In the genomic region with DNA sequence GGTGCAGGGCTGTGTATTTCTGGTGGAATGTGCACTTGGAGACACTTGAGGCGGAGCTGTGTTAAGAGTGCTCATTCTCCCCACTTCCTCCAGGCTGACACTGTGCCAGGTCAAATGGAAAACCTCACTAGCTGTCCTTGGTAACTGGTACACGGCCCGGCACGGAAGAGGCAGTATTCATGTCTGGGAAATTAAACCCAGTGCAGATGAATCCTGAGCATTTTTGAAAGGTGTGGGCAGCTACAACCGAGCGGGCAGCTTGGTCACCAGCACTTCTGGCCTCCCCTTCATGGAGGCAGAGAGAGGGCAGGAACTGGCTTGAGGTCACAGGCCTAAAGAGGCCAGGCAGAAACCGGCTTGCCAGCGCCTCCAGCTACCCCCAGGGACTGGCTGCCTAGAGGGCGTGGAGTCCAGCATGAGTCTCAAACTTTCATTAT, we compare ENCODE assay signal across 11 cellular contexts. TPM values are rescaled to one million over a fixed set of nuclear protein-coding genes. Genes with fewer than 3 reads are reported as not detected.
A peak's percentile ranks its signal among the peaks of the same experiment; 100 is the strongest.
DNase-seq lines count a peak whose midpoint lies in the region; ATAC-seq and TF ChIP-seq lines count a peak whose summit lies in the region.
"Had no signal": no experiment of that assay in that cellular context is flagged by ENCODE, and none has a peak within 500 bp of the region (broad histone marks: within the 10 kb centered on the region; RNA-seq: fewer than 3 reads in every experiment).

No MANE protein-coding gene starts in this region.

- peak overlapping the region; percentile 60 for H3K27ac ChIP-seq in RWPE2 (ENCODE audit: poor library complexity, severe bottlenecking)
- H3K27ac ChIP-seq in smooth muscle cell (ENCODE audit: low read depth) = no peak overlapping the region

- DNase-seq in activated CD4-positive, alpha-beta T cell treated with anti-CD3 and anti-CD28 coated beads for 36 hours = no peak
- DNase-seq in activated CD4-positive, alpha-beta T cell treated with anti-CD3 and anti-CD28 coated beads, Interleukin-2, amount 50 U/mL, for 4 hours = no peak
- DNase-seq in RWPE2 (ENCODE audit: low spot score) (no peak), foreskin fibroblast (no peak), smooth muscle cell (lab: John Stamatoyannopoulos, UW; ENCODE audit: unreplicated experiment) (no peak), GM03348 (ENCODE audit: low spot score) (no peak), NOMO-1 treated with dmso at 0.1 percent for 144 hours (lab: John Stamatoyannopoulos, UW; ENCODE audit: unreplicated experiment) (no peak)
- DNase-seq: hypothalamus had no signal

- no peak for ATAC-seq in activated CD4-positive, alpha-beta T cell treated with anti-CD3 and anti-CD28 coated beads for 36 hours
- ATAC-seq in RWPE2 (ENCODE audit: low read depth) (no peak), HG03378 (IDR thresholded peaks at IDR 0.05; ENCODE audit: unreplicated experiment) (no peak)

- H3K36me3 Mint-ChIP-seq in activated CD4-positive, alpha-beta T cell treated with anti-CD3 and anti-CD28 coated beads for 36 hours (ENCODE audit: low read depth) = peaks cover 30% of the 10 kb centered on the region

- H2AFZ ChIP-seq in smooth muscle cell (ENCODE audit: low read depth) = no peak overlapping the region

- peak overlapping the region; percentile 91 for H3K4me2 ChIP-seq in smooth muscle cell

- H3K79me2 ChIP-seq in smooth muscle cell (ENCODE audit: low read depth) = peaks cover 28% of the 10 kb centered on the region

- 98% methylated on average over 9 of the region's 9 CpGs for WGBS in smooth muscle cell (ENCODE audit: low lambda C conversion rate)

- H3K9me3 Mint-ChIP-seq in activated CD4-positive, alpha-beta T cell treated with anti-CD3 and anti-CD28 coated beads for 36 hours (ENCODE audit: low read depth) = no peaks in the 10 kb centered on the region

- H4K20me1 ChIP-seq in smooth muscle cell (ENCODE audit: low read depth) = no peaks in the 10 kb centered on the region

- H3K27me3 ChIP-seq in RWPE2 (ENCODE audit: insufficient read depth, poor library complexity, severe bottlenecking) (no peaks in the 10 kb centered on the region), smooth muscle cell (ENCODE audit: low read depth) (no peaks in the 10 kb centered on the region)

- peak overlapping the region; percentile 94 for H3K4me3 Mint-ChIP-seq in activated CD4-positive, alpha-beta T cell treated with anti-CD3 and anti-CD28 coated beads for 36 hours

- H3K4me1 ChIP-seq in RWPE2 (ENCODE audit: insufficient read depth, poor library complexity, severe bottlenecking) (peaks cover 8% of the 10 kb centered on the region), smooth muscle cell (ENCODE audit: low read depth) (peaks cover 12% of the 10 kb centered on the region)

- CTCF ChIA-PET in activated CD4-positive, alpha-beta T cell treated with anti-CD3 and anti-CD28 coated beads for 36 hours (lab: Charles Lee) = interaction anchor here (1.4 to 1.6 kb wide), 2 partner anchors 27 to 171 kb away, joined by 3 to 5 read pairs; no protein-coding TSS in a partner anchor

- peaks cover 49% of the 10 kb centered on the region for H3K36me3 ChIP-seq in RWPE2 (ENCODE audit: low read depth)
- no peaks in the 10 kb centered on the region for H3K36me3 ChIP-seq in smooth muscle cell (ENCODE audit: low read depth)

- peaks cover 24% of the 10 kb centered on the region for H3K4me1 Mint-ChIP-seq in activated CD4-positive, alpha-beta T cell treated with anti-CD3 and anti-CD28 coated beads for 36 hours

- H3K27me3 Mint-ChIP-seq in activated CD4-positive, alpha-beta T cell treated with anti-CD3 and anti-CD28 coated beads for 36 hours = no peaks in the 10 kb centered on the region

- H3K9me3 ChIP-seq in RWPE2 (ENCODE audit: severe bottlenecking) (no peaks in the 10 kb centered on the region), smooth muscle cell (replicated peaks; ENCODE audit: low read depth) (no peaks in the 10 kb centered on the region)

- intact Hi-C loops in activated CD4-positive, alpha-beta T cell treated with anti-CD3 and anti-CD28 coated beads for 36 hours (cut with DNase I, micrococcal nuclease) = loop anchor here in 1 of 2 experiments (10.0 kb wide), 2 partner anchors 729 to 869 kb away; a partner anchor contains a TSS

- no peak overlapping the region for H3K27ac Mint-ChIP-seq in activated CD4-positive, alpha-beta T cell treated with anti-CD3 and anti-CD28 coated beads for 36 hours

- no peaks in the 10 kb centered on the region for H3F3A ChIP-seq in smooth muscle cell (ENCODE audit: low read depth)

- POLR2A ChIA-PET in activated CD4-positive, alpha-beta T cell treated with anti-CD3 and anti-CD28 coated beads for 36 hours (lab: Charles Lee) = no interaction called here

- H3K4me3 ChIP-seq in RWPE2 (ENCODE audit: severe bottlenecking) = peak overlapping the region; percentile 90
- H3K4me3 ChIP-seq in foreskin fibroblast (ENCODE audit: low read depth in 1 of 2, low read length in 2 of 2) = peak overlapping the region; percentile 68 to 77
- H3K4me3 ChIP-seq in smooth muscle cell = peak overlapping the region; percentile 99

- no peak overlapping the region for H3K9ac ChIP-seq in smooth muscle cell (ENCODE audit: low read depth)

- no peak for TF ChIP-seq CTCF in RWPE2 (IDR thresholded peaks at IDR 0.05; ENCODE audit: poor library complexity, severe bottlenecking)
- TF ChIP-seq CTCF in foreskin fibroblast (IDR thresholded peaks at IDR 0.05; ENCODE audit: low read depth, low read length) = no peak
- no peak for TF ChIP-seq CTCF in smooth muscle cell (IDR thresholded peaks at IDR 0.05; ENCODE audit: borderline replicate concordance, insufficient read depth, poor library complexity, severe bottlenecking)

RNA-seq across cellular contexts. Expression of a gene that starts 1.6 kb away (rescaled TPM):
- total RNA-seq in activated CD4-positive, alpha-beta T cell treated with anti-CD3 and anti-CD28 coated beads for 36 hours = 10 to 100 TPM; 62.1 to 62.2 TPM
- total RNA-seq in smooth muscle cell = 86.3 and 127 TPM in 2 replicates
- polyA plus RNA-seq in smooth muscle cell = 125 and 135 TPM in 2 replicates

RNA-seq across cellular contexts. Expression of a gene that starts 48.5 kb away (rescaled TPM):
- 10 to 100 TPM in 1 of 2 experiments, 1 to 10 TPM in 1; 8.5 to 11.9 TPM for total RNA-seq in activated CD4-positive, alpha-beta T cell treated with anti-CD3 and anti-CD28 coated beads for 36 hours
- total RNA-seq in smooth muscle cell = not detected in 2 replicates
- not detected in 2 replicates for polyA plus RNA-seq in smooth muscle cell
- total RNA-seq: temporal lobe had no signal
- polyA plus RNA-seq: AG04450 had no signal
